17 cellular contexts compared by ENCODE assay signal in genomic region chr10:28810062-28810870, GRCh38.
A peak's percentile ranks its signal among the peaks of the same experiment; 100 is the strongest.
DNase-seq lines count a peak whose midpoint lies in the region; ATAC-seq and TF ChIP-seq lines count a peak whose summit lies in the region.
"Had no signal": no experiment of that assay in that cellular context is flagged by ENCODE, and none has a peak within 500 bp of the region (broad histone marks: within the 10 kb centered on the region; RNA-seq: fewer than 3 reads in every experiment).

No MANE protein-coding gene starts in this region.

- H3K27me3 ChIP-seq in H7 (ENCODE audit: control insufficient read depth, insufficient read depth, low read length) (no peaks in the 10 kb centered on the region), adrenal gland (no peaks in the 10 kb centered on the region), iPS-15b (ENCODE audit: control insufficient read depth, insufficient read depth, low read length) (no peaks in the 10 kb centered on the region), sigmoid colon (no peaks in the 10 kb centered on the region)

- no peaks in the 10 kb centered on the region for H3K27me3 Mint-ChIP-seq in progenitor cell of endocrine pancreas

- no peak for TF ChIP-seq EP300 in sigmoid colon (IDR thresholded peaks at IDR 0.05)

- H3K4me3 Mint-ChIP-seq in progenitor cell of endocrine pancreas (ENCODE audit: low read depth) = peak overlapping the region; percentile 16
- H3K4me3 Mint-ChIP-seq: CD4-positive, CD25-positive, alpha-beta regulatory T cell; naive B cell; stimulated activated naive CD8-positive, alpha-beta T cell treated with anti-CD3 and anti-CD28 coated beads, Interleukin-15, amount 100 ng/mL, for 72 hours; T-helper 1 cell treated with Interleukin-12 subunit alpha and Interleukin-12 subunit beta and Interleukin-4 antibody, amounts not matched to agents 30 μg/mL and 1 μg/mL, for 36 hours had no signal

- no peak overlapping the region for H3K9ac ChIP-seq in iPS-15b (ENCODE audit: low read depth, low read length)

- H3K27ac Mint-ChIP-seq in progenitor cell of endocrine pancreas = peak overlapping the region; percentile 40
- H3K27ac Mint-ChIP-seq: CD4-positive, CD25-positive, alpha-beta regulatory T cell; naive B cell; stimulated activated naive CD8-positive, alpha-beta T cell treated with anti-CD3 and anti-CD28 coated beads, Interleukin-15, amount 100 ng/mL, for 72 hours; T-helper 1 cell treated with Interleukin-12 subunit alpha and Interleukin-12 subunit beta and Interleukin-4 antibody, amounts not matched to agents 30 μg/mL and 1 μg/mL, for 36 hours had no signal

- no peaks in the 10 kb centered on the region for H3K9me3 ChIP-seq in adrenal gland (replicated peaks in 1 of 3)
- H3K9me3 ChIP-seq in iPS-15b (ENCODE audit: control insufficient read depth, insufficient read depth, low read length) = no peaks in the 10 kb centered on the region
- no peaks in the 10 kb centered on the region for H3K9me3 ChIP-seq in sigmoid colon

- DNase-seq in H7 (peak; percentile 47), adrenal gland (peak in 6 of 7 donors; percentile 30 to 66 (median 44)), progenitor cell of endocrine pancreas (ENCODE audit: low spot score, unreplicated experiment) (no peak), epidermal melanocyte (ENCODE audit: insufficient read length, low spot score) (no peak), posterior vena cava (ENCODE audit: low spot score) (no peak), sigmoid colon (no peak)
- DNase-seq: activated CD4-positive, alpha-beta T cell treated with anti-CD3 and anti-CD28 coated beads for 1 hour; activated T-cell treated with anti-CD3 and anti-CD28 coated beads, Interleukin-2, amount 50 U/mL, for 1 hour; CD4-positive, CD25-positive, alpha-beta regulatory T cell; HCEC 1CT; kidney; naive B cell; NCI-H524; stimulated activated naive CD8-positive, alpha-beta T cell treated with anti-CD3 and anti-CD28 coated beads, Interleukin-15, amount 100 ng/mL, for 72 hours had no signal

- H3K36me3 ChIP-seq in H7 (replicated peaks; ENCODE audit: control insufficient read depth, insufficient read depth, low read length) (no peaks in the 10 kb centered on the region), adrenal gland (replicated peaks in 1 of 2) (no peaks in the 10 kb centered on the region), iPS-15b (ENCODE audit: control insufficient read depth, insufficient read depth, low read length) (no peaks in the 10 kb centered on the region), sigmoid colon (no peaks in the 10 kb centered on the region)

- H3K4me1 ChIP-seq in adrenal gland (replicated peaks in 1 of 2) (peaks cover 39 to 43% of the 10 kb centered on the region in 2 donors), iPS-15b (ENCODE audit: control insufficient read depth, insufficient read depth, low read length) (peaks cover 29% of the 10 kb centered on the region), sigmoid colon (peaks cover 0 to 19% (median 12%) of the 10 kb centered on the region in 4 donors)

- intact Hi-C loops in adrenal gland (cut with DNase I) (no loop called here), posterior vena cava (cut with DNase I) (no loop called here), sigmoid colon (cut with DNase I) (no loop called here)

- H3K27ac ChIP-seq in adrenal gland (peak overlapping the region in 4 of 5 donors; percentile 21 to 87 (median 82)), sigmoid colon (no peak overlapping the region)

- no peak for ATAC-seq in GM21576 (IDR thresholded peaks at IDR 0.05; ENCODE audit: unreplicated experiment)
- ATAC-seq: stimulated activated naive CD8-positive, alpha-beta T cell treated with anti-CD3 and anti-CD28 coated beads, Interleukin-15, amount 100 ng/mL, for 72 hours had no signal

- H3K9me3 Mint-ChIP-seq in progenitor cell of endocrine pancreas (ENCODE audit: low read depth) = peaks cover 6% of the 10 kb centered on the region
- H3K9me3 Mint-ChIP-seq: stimulated activated naive CD8-positive, alpha-beta T cell treated with anti-CD3 and anti-CD28 coated beads, Interleukin-15, amount 100 ng/mL, for 72 hours; T-helper 1 cell treated with Interleukin-12 subunit alpha and Interleukin-12 subunit beta and Interleukin-4 antibody, amounts not matched to agents 30 μg/mL and 1 μg/mL, for 36 hours had no signal

- H3K36me3 Mint-ChIP-seq in progenitor cell of endocrine pancreas (ENCODE audit: insufficient read depth) = no peaks in the 10 kb centered on the region
- H3K36me3 Mint-ChIP-seq: CD4-positive, CD25-positive, alpha-beta regulatory T cell; naive B cell had no signal

- no peak for TF ChIP-seq CTCF in adrenal gland (IDR thresholded peaks at IDR 0.05)
- TF ChIP-seq CTCF in progenitor cell of endocrine pancreas (IDR thresholded peaks at IDR 0.05; ENCODE audit: unreplicated experiment) = no peak
- TF ChIP-seq CTCF in sigmoid colon (IDR thresholded peaks at IDR 0.05) = no peak

- 24 to 36% (median 30%) methylated on average over 10 of the region's 10 CpGs for WGBS in adrenal gland, 4 donors
- WGBS in sigmoid colon, 2 donors = 81 to 83% methylated on average over 10 of the region's 10 CpGs

- peaks cover 50% of the 10 kb centered on the region for H3K4me1 Mint-ChIP-seq in progenitor cell of endocrine pancreas (ENCODE audit: low read depth)
- H3K4me1 Mint-ChIP-seq: naive B cell had no signal

- TF ChIP-seq POLR2A in adrenal gland (IDR thresholded peaks at IDR 0.05) = no peak
- no peak for TF ChIP-seq POLR2A in sigmoid colon (IDR thresholded peaks at IDR 0.05)

- H3K4me3 ChIP-seq in H7 (ENCODE audit: insufficient read depth, low read depth, low read length) (no peak overlapping the region), adrenal gland (peak overlapping the region in 1 of 4 donors; percentile 23), iPS-15b (ENCODE audit: low read depth, low read length) (peak overlapping the region; percentile 2), sigmoid colon (no peak overlapping the region)

Comparison
In these comparisons a context has a peak if more than half of its experiments do, and no peak if none do; other contexts are left out.
1. DNase-seq: peak in H7 (single experiment) and adrenal gland (6 of 7); none in progenitor cell of endocrine pancreas (single experiment), epidermal melanocyte (single experiment), posterior vena cava (single experiment) and sigmoid colon (single experiment).
2. H3K27ac ChIP-seq: peak in adrenal gland (4 of 5); none in sigmoid colon (0 of 4).